15 cellular contexts compared by ENCODE assay signal in the genomic region with DNA sequence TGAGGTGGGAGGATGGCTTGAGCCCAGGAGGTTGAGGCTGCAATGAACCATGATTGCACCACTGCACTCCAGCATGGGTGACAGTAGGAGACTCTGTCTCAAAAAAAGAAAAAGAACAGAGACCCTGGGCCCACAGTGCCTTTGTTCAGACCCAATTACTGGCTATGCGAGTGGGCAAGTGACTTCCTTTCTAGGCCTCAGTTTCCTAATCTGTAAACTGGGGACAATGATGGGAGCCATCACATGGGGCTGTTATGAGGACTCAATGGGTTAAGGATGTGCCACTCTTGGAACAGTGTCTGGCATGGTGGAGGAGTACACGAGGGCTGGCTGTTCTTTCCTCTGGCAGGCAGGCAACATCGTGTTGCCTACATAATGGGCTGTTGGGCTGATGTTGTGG. TPM values are rescaled to one million over a fixed set of nuclear protein-coding genes. Genes with fewer than 3 reads are reported as not detected.
DNase-seq lines count a peak whose midpoint lies in the region; ATAC-seq and TF ChIP-seq lines count a peak whose summit lies in the region.
"Had no signal": no experiment of that assay in that cellular context is flagged by ENCODE, and none has a peak within 500 bp of the region (broad histone marks: within the 10 kb centered on the region; RNA-seq: fewer than 3 reads in every experiment).

No MANE protein-coding gene starts in this region.

- H3K9me3 ChIP-seq in SK-N-SH: no peaks in the 10 kb centered on the region
- H3K9me3 ChIP-seq in PC-9 (ENCODE audit: insufficient read depth, low read depth): no peaks in the 10 kb centered on the region
- H3K9me3 ChIP-seq in esophagus squamous epithelium: no peaks in the 10 kb centered on the region
- no peaks in the 10 kb centered on the region for H3K9me3 ChIP-seq in vagina
- H3K9me3 ChIP-seq: BLaER1 had no signal

- H3K4me1 ChIP-seq in SK-N-SH (ENCODE audit: control insufficient read depth in 1 of 2, insufficient read depth in 2 of 2, low read depth in 1 of 2, low read length in 1 of 2) (peaks cover 6 to 43% of the 10 kb centered on the region in 2 experiments), PC-9 (replicated peaks; ENCODE audit: insufficient read depth) (peaks cover 39% of the 10 kb centered on the region), esophagus squamous epithelium (peaks cover 14 to 45% (median 16%) of the 10 kb centered on the region in 3 donors), vagina (peaks cover 28% of the 10 kb centered on the region)

- ATAC-seq in SK-N-SH treated with all-trans-retinoic acid at 6 μM for 48 hours: no peak
- ATAC-seq: GM12878 had no signal

- no peak for TF ChIP-seq CTCF in SK-N-SH (IDR thresholded peaks at IDR 0.05)
- no peak for TF ChIP-seq CTCF in PC-9 (conservative IDR thresholded peaks at IDR 0.05)
- no peak for TF ChIP-seq CTCF in esophagus squamous epithelium (IDR thresholded peaks at IDR 0.05)
- TF ChIP-seq CTCF in vagina (IDR thresholded peaks at IDR 0.05): no peak

- DNase-seq in SK-N-SH (no peak), PC-9 (no peak), esophagus squamous epithelium (lab: John Stamatoyannopoulos, UW) (no peak), vagina (ENCODE audit: extremely low spot score in 2 of 2) (no peak), LoVo (ENCODE audit: low spot score) (no peak), epidermal melanocyte (ENCODE audit: insufficient read length, low spot score) (no peak)
- DNase-seq: CD4-positive, alpha-beta memory T cell; DMS53; DND-41; H9 had no signal

- H3K4me3 ChIP-seq in SK-N-SH (ENCODE audit: low read depth in 2 of 2, low read length in 1 of 2): no peak overlapping the region
- H3K4me3 ChIP-seq in PC-9: no peak overlapping the region
- no peak overlapping the region for H3K4me3 ChIP-seq in esophagus squamous epithelium
- H3K4me3 ChIP-seq in vagina: no peak overlapping the region
- H3K4me3 ChIP-seq: BLaER1, GM12878 had no signal

- CTCF ChIA-PET in SK-N-SH (lab: Yijun Ruan, JAX): interaction anchor here (0.9 to 5.8 kb wide), 3 partner anchors 22 to 116 kb away, joined by 3 to 26 read pairs (median 19); no protein-coding TSS in a partner anchor
- CTCF ChIA-PET in PC-9 (lab: Charles Lee): interaction anchor here (0.6 to 1.0 kb wide), 3 partner anchors 44 to 212 kb away, joined by 3 to 5 read pairs (median 4); no protein-coding TSS in a partner anchor

- TF ChIP-seq POLR2A in esophagus squamous epithelium (IDR thresholded peaks at IDR 0.05) (no peak), vagina (IDR thresholded peaks at IDR 0.05) (no peak)

- H3K4me2 ChIP-seq in SK-N-SH (no peak overlapping the region; the same call in 1 of the 2 replicates), PC-9 (0 out of 2 replicates have a peak overlapping the region, but pooled peaks have one; percentile 23)
- H3K4me2 ChIP-seq: BLaER1 had no signal

- H3F3A ChIP-seq in SK-N-SH (replicated peaks; ENCODE audit: insufficient read depth): peaks cover 16% of the 10 kb centered on the region
- H3F3A ChIP-seq in PC-9 (ENCODE audit: insufficient read depth, low read depth): peaks cover 36% of the 10 kb centered on the region

- POLR2A ChIA-PET in SK-N-SH (lab: Yijun Ruan, JAX) (interaction anchor here (1.4 kb wide), 1 partner anchor 61 kb away, joined by 4 read pairs; the partner anchor contains the start of gene GINS3), PC-9 (lab: Charles Lee; ENCODE audit: unreplicated experiment) (interaction anchor here (0.7 kb wide), 1 partner anchor 12 kb away, joined by 13 read pairs; no protein-coding TSS in a partner anchor)

- BruUV-seq in PC-9 (replicated peaks; lab: Mats Ljungman, UMichigan): no TSS peak

- H3K27ac ChIP-seq in SK-N-SH (ENCODE audit: low read depth in 2 of 2, low read length in 1 of 2) (peak overlapping the region; percentile 62 to 64; a peak in 3 of 4 replicates), PC-9 (peak overlapping the region; percentile 41; the same call in 1 of the 2 replicates), esophagus squamous epithelium (peak overlapping the region in 3 of 4 donors; percentile 31 to 73 (median 42)), vagina (peak overlapping the region; percentile 69)
- H3K27ac ChIP-seq: 22Rv1, BLaER1 had no signal

- no peaks in the 10 kb centered on the region for H3K9me2 ChIP-seq in SK-N-SH
- no peaks in the 10 kb centered on the region for H3K9me2 ChIP-seq in PC-9 (ENCODE audit: insufficient read depth)

- intact Hi-C loops in PC-9 (cut with micrococcal nuclease; ENCODE audit: unreplicated experiment) (no loop called here), esophagus squamous epithelium (cut with DNase I) (no loop called here), vagina (cut with DNase I) (no loop called here)

- TF ChIP-seq RAD21 in SK-N-SH (IDR thresholded peaks at IDR 0.05; ENCODE audit: low read length): no peak

- H2AFZ ChIP-seq in SK-N-SH (ENCODE audit: low read depth) (no peak overlapping the region), PC-9 (no peak overlapping the region)

- 91% methylated on average over 1 of the region's 3 CpGs for WGBS in SK-N-SH (ENCODE audit: low lambda C conversion rate)
- 94 to 97% methylated on average over 3 of the region's 3 CpGs for WGBS in esophagus squamous epithelium, 2 donors

- no peaks in the 10 kb centered on the region for H3K36me3 ChIP-seq in SK-N-SH (replicated peaks in 1 of 2; ENCODE audit: control insufficient read depth in 1 of 2, insufficient read depth in 2 of 2, low read length in 1 of 2)
- no peaks in the 10 kb centered on the region for H3K36me3 ChIP-seq in PC-9 (ENCODE audit: low read depth)
- H3K36me3 ChIP-seq in esophagus squamous epithelium: no peaks in the 10 kb centered on the region
- no peaks in the 10 kb centered on the region for H3K36me3 ChIP-seq in vagina
- H3K36me3 ChIP-seq: BLaER1 had no signal

- TF ChIP-seq EP300 in SK-N-SH (IDR thresholded peaks at IDR 0.05; ENCODE audit: borderline replicate concordance in 1 of 2, low read depth in 1 of 2, low read length in 1 of 2): no peak

- H4K20me1 ChIP-seq in SK-N-SH (ENCODE audit: insufficient read depth) (peaks cover 3% of the 10 kb centered on the region; the same call in 1 of the 2 replicates), PC-9 (ENCODE audit: insufficient read depth) (no peaks in the 10 kb centered on the region)
- H4K20me1 ChIP-seq: BLaER1 had no signal

- no peaks in the 10 kb centered on the region for H3K27me3 ChIP-seq in SK-N-SH (ENCODE audit: insufficient read depth)
- H3K27me3 ChIP-seq in PC-9 (ENCODE audit: insufficient read depth, low read depth): no peaks in the 10 kb centered on the region
- no peaks in the 10 kb centered on the region for H3K27me3 ChIP-seq in esophagus squamous epithelium
- H3K27me3 ChIP-seq in vagina: no peaks in the 10 kb centered on the region
- H3K27me3 ChIP-seq: BLaER1 had no signal

- H3K9ac ChIP-seq in SK-N-SH: no peak overlapping the region
- H3K9ac ChIP-seq: BLaER1 had no signal

- H3K79me2 ChIP-seq in SK-N-SH (ENCODE audit: insufficient read depth) (no peaks in the 10 kb centered on the region), PC-9 (ENCODE audit: low read depth) (no peaks in the 10 kb centered on the region)

TF ChIP-seq in SK-N-SH, 30 proteins besides CTCF, POLR2A, EP300 and RAD21:
- TF ChIP-seq MAX (IDR thresholded peaks at IDR 0.05; ENCODE audit: low read depth) (no peak), JUND (IDR thresholded peaks at IDR 0.05) (no peak), FOXJ3 (CRISPR knock-in tag; IDR thresholded peaks at IDR 0.05) (no peak), TAF1 (IDR thresholded peaks at IDR 0.05; ENCODE audit: borderline replicate concordance, low read depth, low read length) (no peak), GATA2 (CRISPR knock-in tag; IDR thresholded peaks at IDR 0.05) (no peak), FOXM1 (IDR thresholded peaks at IDR 0.05; ENCODE audit: low read depth) (no peak), SMC3 (IDR thresholded peaks at IDR 0.05; ENCODE audit: low read depth, low read length) (no peak)

TF ChIP-seq in SK-N-SH treated with all-trans-retinoic acid at 6 μM for 48 hours, 23 proteins besides CTCF, POLR2A, EP300 and RAD21:
- TF ChIP-seq BACH2 (CRISPR knock-in tag; IDR thresholded peaks at IDR 0.05; ENCODE audit: borderline replicate concordance): no peak
TF ChIP-seq in SK-N-SH treated with all-trans-retinoic acid at 6 μM for 48 hours: peak in this region for 0.

RNA-seq across cellular contexts. Expression of gene NDRG4, which starts 47.3 kb away (rescaled TPM):
- 46.2 and 52.0 TPM in 2 replicates for polyA plus RNA-seq in SK-N-SH (2012; rRNA removed)
- polyA plus RNA-seq in SK-N-SH (2012; cell fraction: cytosol; rRNA removed): 18.9 and 28.9 TPM in 2 replicates
- polyA plus RNA-seq in SK-N-SH (2012; cell fraction: nucleus; rRNA removed): 127 and 159 TPM in 2 replicates
- total RNA-seq in PC-9 (2021) (4.8 and 6.0 TPM in 2 replicates), esophagus squamous epithelium (10 to 100 TPM; 19.9 to 62.1 (median 27.8) TPM), vagina (128 TPM)
- polyA plus RNA-seq: CD14-positive monocyte had no signal
